8 cellular contexts compared by ENCODE assay signal in the genomic region with DNA sequence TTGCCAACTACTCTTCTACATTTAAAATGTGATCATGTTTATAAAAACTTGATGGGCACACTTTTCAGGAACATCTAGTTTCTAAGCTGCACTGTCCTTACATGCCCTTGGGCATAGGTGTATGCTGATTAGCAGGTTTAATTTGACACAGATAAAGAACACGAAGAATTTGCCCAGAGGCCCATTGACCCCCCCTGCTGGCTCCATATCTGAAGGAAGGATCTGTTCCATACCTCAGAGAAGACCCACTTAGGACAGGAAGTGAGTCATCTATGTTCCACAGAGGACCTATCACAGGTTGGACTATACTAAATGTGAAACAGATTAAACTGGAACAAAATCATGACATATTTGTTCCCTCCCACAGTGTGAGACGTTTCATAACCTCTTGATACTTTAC.
DNase-seq lines count a peak whose midpoint lies in the region; ATAC-seq and TF ChIP-seq lines count a peak whose summit lies in the region.

No MANE protein-coding gene starts in this region.

- no peaks in the 10 kb centered on the region for H3K27me3 ChIP-seq in brain microvascular endothelial cell (replicated peaks)
- no peaks in the 10 kb centered on the region for H3K27me3 ChIP-seq in gastrocnemius medialis
- H3K27me3 ChIP-seq in osteoblast (ENCODE audit: insufficient read depth, low read length), result no peaks in the 10 kb centered on the region

- TF ChIP-seq CTCF in brain microvascular endothelial cell (IDR thresholded peaks at IDR 0.05; ENCODE audit: low read depth, low read length, missing control alignments) (peak; percentile 24), gastrocnemius medialis (IDR thresholded peaks at IDR 0.05 in 4 of 5, conservative IDR thresholded peaks at IDR 0.05 in 1 of 5) (no peak), osteoblast (IDR thresholded peaks at IDR 0.05; ENCODE audit: extremely low read depth, low read depth, low read length) (no peak)

- intact Hi-C loops in gastrocnemius medialis (cut with DNase I; ENCODE audit: low total_unique reads), result no loop called here

- H3K4me2 ChIP-seq in osteoblast (ENCODE audit: insufficient read depth, low read length), result no peak overlapping the region

- H3K27ac ChIP-seq in brain microvascular endothelial cell (no peak overlapping the region), gastrocnemius medialis (peak overlapping the region in 1 of 4 donors; percentile 25), osteoblast (ENCODE audit: low read depth, low read length) (no peak overlapping the region)

- no peaks in the 10 kb centered on the region for H3K79me2 ChIP-seq in osteoblast (ENCODE audit: insufficient read depth, low read length)

- H3K9me3 ChIP-seq in gastrocnemius medialis (no peaks in the 10 kb centered on the region), osteoblast (ENCODE audit: low read depth, low read length) (no peaks in the 10 kb centered on the region)

- H3K36me3 ChIP-seq in brain microvascular endothelial cell (replicated peaks) (no peaks in the 10 kb centered on the region), gastrocnemius medialis (no peaks in the 10 kb centered on the region), osteoblast (ENCODE audit: insufficient read depth, low read length) (no peaks in the 10 kb centered on the region)

- no peak for TF ChIP-seq POLR2A in gastrocnemius medialis (IDR thresholded peaks at IDR 0.05)

- ATAC-seq in gastrocnemius medialis, result peak; percentile 56 to 72

- in situ Hi-C loops in brain microvascular endothelial cell (cut with HindIII; ENCODE audit: low pct_ligation_motif_present, low sequenced_read_pairs) (no loop called here), gastrocnemius medialis (cut with MboI; ENCODE audit: low sequenced_read_pairs in 4 of 4) (loop anchor here in 1 of 4 donors (25.0 kb wide), 1 partner anchor 1076 kb away; no protein-coding TSS in a partner anchor)

- H3K4me1 ChIP-seq in gastrocnemius medialis (peaks cover 6 to 16% of the 10 kb centered on the region in 2 donors), osteoblast (ENCODE audit: insufficient read depth, low read length) (peaks cover 5% of the 10 kb centered on the region)

- H3K4me3 ChIP-seq in brain microvascular endothelial cell (ENCODE audit: low read depth, low read length) (no peak overlapping the region), gastrocnemius medialis (no peak overlapping the region), osteoblast (ENCODE audit: insufficient read depth, low read length) (no peak overlapping the region)

- no peak overlapping the region for H2AFZ ChIP-seq in osteoblast (ENCODE audit: low read length)

- peak; percentile 69 for DNase-seq in activated naive CD4-positive, alpha-beta T cell treated with Interleukin-2 at 50 U/mL for 16 hours
- no peak for DNase-seq in activated naive CD4-positive, alpha-beta T cell (lab: John Stamatoyannopoulos, UW)
- peak; percentile 23 for DNase-seq in T-helper 22 cell (ENCODE audit: low read depth)
- DNase-seq in brain microvascular endothelial cell, result peak; percentile 53
- DNase-seq in gastrocnemius medialis, result no peak
- no peak for DNase-seq in OCI-M1 (lab: John Stamatoyannopoulos, UW)
- no peak for DNase-seq in medulla oblongata (ENCODE audit: extremely low spot score)
- DNase-seq in osteoblast (ENCODE audit: insufficient read length, low spot score, missing footprints), result no peak

- no peaks in the 10 kb centered on the region for H4K20me1 ChIP-seq in osteoblast (ENCODE audit: insufficient read depth, low read length)

Comparison
In these comparisons a context has a peak if more than half of its experiments do, and no peak if none do; other contexts are left out.
1. DNase-seq: peak in activated naive CD4-positive, alpha-beta T cell treated with Interleukin-2 at 50 U/mL for 16 hours (single experiment), T-helper 22 cell (single experiment) and brain microvascular endothelial cell (single experiment); none in activated naive CD4-positive, alpha-beta T cell (0 of 4), gastrocnemius medialis (0 of 2), OCI-M1 (single experiment), medulla oblongata (single experiment) and osteoblast (single experiment).